ENCODE assay signal across 7 cellular contexts in genomic region chr9:126805546-126806262, GRCh38. TPM values are rescaled to one million over a fixed set of nuclear protein-coding genes. Genes with fewer than 3 reads are reported as not detected.
DNase-seq lines count a peak whose midpoint lies in the region; ATAC-seq and TF ChIP-seq lines count a peak whose summit lies in the region.

No MANE protein-coding gene starts in this region.

- no peaks in the 10 kb centered on the region for H3F3A ChIP-seq in OCI-LY1 (ENCODE audit: insufficient read depth, low read length)

- H3K27ac ChIP-seq in OCI-LY1 (ENCODE audit: low read depth, low read length, poor library complexity, severe bottlenecking) (peak overlapping the region; percentile 47), parathyroid adenoma (peak overlapping the region; percentile 84), upper lobe of right lung (peak overlapping the region; percentile 93)

- peaks cover 32% of the 10 kb centered on the region for H3K4me1 Mint-ChIP-seq in activated T-cell treated with anti-CD3 and anti-CD28 coated beads, Interleukin-2, amount 50 U/mL, for 4 hours (ENCODE audit: low read depth)

- 0 out of 2 replicates have a peak, but pooled peaks cover 3% of the 10 kb centered on the region for H4K20me1 ChIP-seq in OCI-LY1 (ENCODE audit: insufficient read depth, low read length)

- H3K79me2 ChIP-seq in OCI-LY1 (ENCODE audit: insufficient read depth, low read length), result peaks cover 30% of the 10 kb centered on the region
- peaks cover 15% of the 10 kb centered on the region for H3K79me2 ChIP-seq in parathyroid adenoma

- H3K4me1 ChIP-seq in OCI-LY1 (ENCODE audit: insufficient read depth, low read length, severe bottlenecking) (peaks cover 22% of the 10 kb centered on the region), parathyroid adenoma (peaks cover 20% of the 10 kb centered on the region), upper lobe of right lung (peaks cover 32% of the 10 kb centered on the region)

- H3K9ac ChIP-seq in OCI-LY1 (ENCODE audit: low read length) (peak overlapping the region; percentile 75), parathyroid adenoma (peak overlapping the region; percentile 61)

- H3K4me3 ChIP-seq in OCI-LY1 (ENCODE audit: low read depth, low read length, poor library complexity, severe bottlenecking) (peak overlapping the region; percentile 79), parathyroid adenoma (ENCODE audit: low read depth, low read length) (peak overlapping the region; percentile 87), upper lobe of right lung (peak overlapping the region; percentile 96)

- H3K27me3 ChIP-seq in OCI-LY1 (ENCODE audit: insufficient read depth, low read length) (peaks cover 3% of the 10 kb centered on the region; the same call in 1 of the 2 replicates), parathyroid adenoma (ENCODE audit: control insufficient read depth, insufficient read depth, low read length) (no peaks in the 10 kb centered on the region), upper lobe of right lung (no peaks in the 10 kb centered on the region)

- DNase-seq in activated T-cell treated with anti-CD3 and anti-CD28 coated beads, Interleukin-2, amount 50 U/mL, for 4 hours, result peak; percentile 72
- peak; percentile 44 for DNase-seq in fibroblast of the conjunctiva (ENCODE audit: low read depth)
- peak; percentile 79 for DNase-seq in upper lobe of right lung

- peaks cover 11% of the 10 kb centered on the region for H3K36me3 ChIP-seq in OCI-LY1 (ENCODE audit: insufficient read depth, low read length)
- no peaks in the 10 kb centered on the region for H3K36me3 ChIP-seq in parathyroid adenoma (ENCODE audit: control insufficient read depth, insufficient read depth, low read length)
- H3K36me3 ChIP-seq in upper lobe of right lung, result peaks cover 11% of the 10 kb centered on the region

- intact Hi-C loops in upper lobe of right lung (cut with DNase I), result no loop called here

- H3K4me2 ChIP-seq in OCI-LY1 (ENCODE audit: low read length) (peak overlapping the region; percentile 72), parathyroid adenoma (ENCODE audit: low read length) (peak overlapping the region; percentile 78)

- H3K4me3 Mint-ChIP-seq in activated T-cell treated with anti-CD3 and anti-CD28 coated beads, Interleukin-2, amount 50 U/mL, for 4 hours, result peak overlapping the region; percentile 97

- H3K9me2 ChIP-seq in OCI-LY1 (ENCODE audit: low read depth, low read length), result no peaks in the 10 kb centered on the region

- H3K27me3 Mint-ChIP-seq in activated T-cell treated with anti-CD3 and anti-CD28 coated beads, Interleukin-2, amount 50 U/mL, for 4 hours (ENCODE audit: low read depth), result no peaks in the 10 kb centered on the region

- H3K9me3 Mint-ChIP-seq in activated T-cell treated with anti-CD3 and anti-CD28 coated beads, Interleukin-2, amount 50 U/mL, for 4 hours, result no peaks in the 10 kb centered on the region

- peak; percentile 59 for ATAC-seq in GM18508 (IDR thresholded peaks at IDR 0.05; ENCODE audit: insufficient read depth, unreplicated experiment)
- ATAC-seq in HG02763 (IDR thresholded peaks at IDR 0.05; ENCODE audit: unreplicated experiment), result peak; percentile 59
- ATAC-seq in activated T-cell treated with anti-CD3 and anti-CD28 coated beads, Interleukin-2, amount 50 U/mL, for 4 hours, result peak; percentile 92 to 95
- ATAC-seq in upper lobe of right lung, result peak; percentile 80

- H3K9me3 ChIP-seq in OCI-LY1 (ENCODE audit: low read length) (no peaks in the 10 kb centered on the region), parathyroid adenoma (ENCODE audit: control insufficient read depth, low read length) (no peaks in the 10 kb centered on the region), upper lobe of right lung (no peaks in the 10 kb centered on the region)

- peaks cover 2% of the 10 kb centered on the region for H3K36me3 Mint-ChIP-seq in activated T-cell treated with anti-CD3 and anti-CD28 coated beads, Interleukin-2, amount 50 U/mL, for 4 hours (ENCODE audit: insufficient read depth)

- peak; percentile 9; the same call in 1 of the 2 replicates for TF ChIP-seq CTCF in OCI-LY1 (IDR thresholded peaks at IDR 0.05; ENCODE audit: low read length)
- no peak for TF ChIP-seq CTCF in parathyroid adenoma (IDR thresholded peaks at IDR 0.05)
- no peak for TF ChIP-seq CTCF in upper lobe of right lung (IDR thresholded peaks at IDR 0.05)

- H2AFZ ChIP-seq in OCI-LY1 (ENCODE audit: low read length) (no peak overlapping the region), parathyroid adenoma (peak overlapping the region; percentile 93)

RNA-seq across cellular contexts. Expression of gene ZBTB43, which starts 0.9 kb away (rescaled TPM):
- 10 to 100 TPM; 13.8 to 18.9 (median 18.2) TPM for total RNA-seq in activated T-cell treated with anti-CD3 and anti-CD28 coated beads, Interleukin-2, amount 50 U/mL, for 4 hours
- total RNA-seq in upper lobe of right lung, result 24.9 TPM

RNA-seq across cellular contexts. Expression of gene ZBTB34, which starts 54.7 kb away (rescaled TPM):
- 1 to 10 TPM; 4.3 to 4.9 (median 4.8) TPM for total RNA-seq in activated T-cell treated with anti-CD3 and anti-CD28 coated beads, Interleukin-2, amount 50 U/mL, for 4 hours
- total RNA-seq in upper lobe of right lung, result 15.1 TPM

Comparison
In these comparisons a context has a peak if more than half of its experiments do, and no peak if none do; other contexts are left out.
1. Peak in every context shown above with its lines: DNase-seq, ATAC-seq, H3K4me3 ChIP-seq and H3K27ac ChIP-seq.